ENCODE assay signal across 11 cellular contexts in the genomic region with DNA sequence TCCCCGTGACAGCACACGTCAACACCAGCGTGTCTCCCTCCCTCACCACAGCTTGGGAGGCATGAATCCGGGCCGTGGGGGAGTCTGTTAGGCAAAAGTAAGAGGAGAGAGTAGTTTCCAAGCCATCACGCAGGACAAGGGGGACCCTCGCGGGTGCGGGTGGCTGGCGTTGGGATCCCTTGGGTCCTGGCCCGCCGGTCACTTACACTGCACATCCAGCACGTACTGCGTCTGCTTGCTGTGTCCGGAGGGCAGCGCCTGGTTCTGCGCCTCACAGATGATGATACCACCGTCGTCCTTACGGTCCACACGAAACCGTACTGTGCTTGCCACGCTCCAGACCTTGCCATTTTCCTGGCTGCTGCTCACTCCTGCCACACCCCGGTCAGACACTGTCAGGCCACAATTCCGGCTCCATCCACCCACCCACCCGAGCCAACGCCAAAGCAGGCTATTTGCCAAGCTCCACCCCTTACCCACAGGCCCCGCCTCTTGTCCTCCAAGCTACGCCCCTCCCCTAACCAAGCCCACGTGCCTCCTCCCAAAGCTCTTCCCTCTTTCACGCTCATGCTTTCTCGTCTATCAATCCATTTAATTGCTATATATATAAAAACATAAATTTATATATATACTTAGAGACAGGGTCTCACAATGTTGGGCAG. TPM values are rescaled to one million over a fixed set of nuclear protein-coding genes. Genes with fewer than 3 reads are reported as not detected.
DNase-seq lines count a peak whose midpoint lies in the region; ATAC-seq and TF ChIP-seq lines count a peak whose summit lies in the region.
"Had no signal": no experiment of that assay in that cellular context is flagged by ENCODE, and none has a peak within 500 bp of the region (broad histone marks: within the 10 kb centered on the region; RNA-seq: fewer than 3 reads in every experiment).

No MANE protein-coding gene starts in this region.

- no peaks in the 10 kb centered on the region for H3K79me2 ChIP-seq in H9 (ENCODE audit: insufficient read depth, low read length)

- H3K14ac ChIP-seq in H9 (ENCODE audit: insufficient read depth, low read length) = no peak overlapping the region

- H2BK15ac ChIP-seq in H9 (ENCODE audit: low read depth, low read length) = no peak overlapping the region

- H3K9me3 Mint-ChIP-seq in H9 = no peaks in the 10 kb centered on the region
- H3K9me3 Mint-ChIP-seq: type B pancreatic cell had no signal

- no peak overlapping the region for H2BK20ac ChIP-seq in H9 (ENCODE audit: low read depth, low read length, poor library complexity, severe bottlenecking)

- H3K4me2 ChIP-seq in H9 (ENCODE audit: insufficient read depth, insufficient read length, low read length) = no peak overlapping the region

- no peaks in the 10 kb centered on the region for H3K79me1 ChIP-seq in H9 (ENCODE audit: insufficient read depth, low read depth, low read length, poor library complexity, severe bottlenecking)

- no peaks in the 10 kb centered on the region for H4K20me1 ChIP-seq in H9 (ENCODE audit: control insufficient read depth, insufficient read depth, insufficient read length)

- no peak overlapping the region for H2AFZ ChIP-seq in H9 (ENCODE audit: low read length)

- H3K23ac ChIP-seq in H9 (ENCODE audit: insufficient read length, low read depth, low read length) = no peak overlapping the region

- H3K27ac ChIP-seq in H9 (ENCODE audit: insufficient read length, low read depth, low read length) (no peak overlapping the region), gastrocnemius medialis (no peak overlapping the region)

- no peak overlapping the region for H4K91ac ChIP-seq in H9 (ENCODE audit: insufficient read length, low read depth, low read length)

- H3K36me3 Mint-ChIP-seq in H9 (ENCODE audit: insufficient read depth in 1 of 3, low read depth in 3 of 3) = peaks cover 10 to 31% (median 11%) of the 10 kb centered on the region in 3 experiments; a peak in 5 of 7 replicates

- H3K4me3 ChIP-seq in gastrocnemius medialis = no peak overlapping the region

- H3K27me3 ChIP-seq in H9 (ENCODE audit: insufficient read depth, low read length) = no peaks in the 10 kb centered on the region
- H3K27me3 ChIP-seq in gastrocnemius medialis = no peaks in the 10 kb centered on the region

- no peak overlapping the region for H2AK5ac ChIP-seq in H9 (ENCODE audit: insufficient read length, low read length)

- H3K36me3 ChIP-seq in gastrocnemius medialis = no peaks in the 10 kb centered on the region

- DNase-seq in Ammon's horn (ENCODE audit: low spot score) (peak; percentile 27), H9 (peak; percentile 81), dermis microvascular lymphatic vessel endothelial cell (ENCODE audit: low read depth in 2 of 2) (peak; percentile 22 to 50), gastrocnemius medialis (no peak)
- DNase-seq: activated CD8-positive, alpha-beta memory T cell treated with anti-CD3 and anti-CD28 coated beads, Interleukin-2, amount 50 U/mL, for 4 hours; HCEC 1CT; NCI-H2081; Right ventricle myocardium superior had no signal

- no peak overlapping the region for H4K8ac ChIP-seq in H9 (replicated peaks; ENCODE audit: insufficient read length, low read depth, low read length)

- TF ChIP-seq POLR2A in gastrocnemius medialis (IDR thresholded peaks at IDR 0.05) = no peak

- no peak overlapping the region for H2BK120ac ChIP-seq in H9 (ENCODE audit: low read depth, low read length, poor library complexity, severe bottlenecking)

- in situ Hi-C loops in gastrocnemius medialis (cut with MboI; ENCODE audit: low sequenced_read_pairs in 4 of 4) = no loop called here

- no peak overlapping the region for H3T11ph ChIP-seq in H9 (ENCODE audit: low read length)

- no peak overlapping the region for H3K18ac ChIP-seq in H9 (ENCODE audit: insufficient read length, low read depth, low read length)

- no peak overlapping the region for H2BK12ac ChIP-seq in H9 (ENCODE audit: insufficient read length, low read depth, low read length)

- peak overlapping the region in 1 of 3 experiments; percentile 79; a peak in 1 of 7 replicates for H3K27ac Mint-ChIP-seq in H9
- H3K27ac Mint-ChIP-seq: type B pancreatic cell had no signal

- H3K27me3 Mint-ChIP-seq in H9 (ENCODE audit: low read depth) = peaks cover 26% of the 10 kb centered on the region
- H3K27me3 Mint-ChIP-seq: type B pancreatic cell had no signal

- H3K56ac ChIP-seq in H9 (ENCODE audit: insufficient read length, low read depth, low read length) = no peak overlapping the region

- H3K4me1 ChIP-seq in H9 (ENCODE audit: insufficient read depth, low read length) = no peaks in the 10 kb centered on the region; the same call in 1 of the 2 replicates
- H3K4me1 ChIP-seq in gastrocnemius medialis = no peaks in the 10 kb centered on the region

- no peaks in the 10 kb centered on the region for H3K9me3 ChIP-seq in H9 (ENCODE audit: control insufficient read depth, low read depth, low read length)
- H3K9me3 ChIP-seq in gastrocnemius medialis = no peaks in the 10 kb centered on the region

- no CpG with 5 or more reads among the region's 32 CpGs for WGBS in H9 (ENCODE audit: extremely low coverage, insufficient read length, low lambda C conversion rate)

- H4K5ac ChIP-seq in H9 (ENCODE audit: insufficient read length, low read depth, low read length) = no peak overlapping the region

- ATAC-seq in HG03196 (IDR thresholded peaks at IDR 0.05; ENCODE audit: unreplicated experiment) (no peak), GM18873 (IDR thresholded peaks at IDR 0.05; ENCODE audit: low FRiP score, unreplicated experiment) (no peak), gastrocnemius medialis (no peak)

- no peak overlapping the region for H3K9ac ChIP-seq in H9 (ENCODE audit: extremely low read depth, insufficient read length, low read length)

- intact Hi-C loops in gastrocnemius medialis (cut with DNase I; ENCODE audit: low total_unique reads) = no loop called here

- no peak overlapping the region for H3K4ac ChIP-seq in H9 (ENCODE audit: low read depth, low read length)

- peaks cover 14 to 27% of the 10 kb centered on the region in 2 experiments for H3K4me1 Mint-ChIP-seq in H9

- H2BK5ac ChIP-seq in H9 (ENCODE audit: insufficient read length, low read length) = no peak overlapping the region

- H3K4me3 Mint-ChIP-seq in H9 = no peak overlapping the region
- H3K4me3 Mint-ChIP-seq: type B pancreatic cell had no signal

- H3K23me2 ChIP-seq in H9 (ENCODE audit: insufficient read length, low read depth, low read length, poor library complexity, severe bottlenecking) = no peaks in the 10 kb centered on the region

- TF ChIP-seq CTCF in H9 (conservative IDR thresholded peaks at IDR 0.05) = no peak; the same call in 2 of the 3 replicates
- TF ChIP-seq CTCF in gastrocnemius medialis (IDR thresholded peaks at IDR 0.05 in 4 of 5, conservative IDR thresholded peaks at IDR 0.05 in 1 of 5) = no peak

RNA-seq across cellular contexts. Expression of a gene that starts 6.6 kb away (rescaled TPM):
- total RNA-seq in H9 (2021) = 30.3 and 31.3 TPM in 2 replicates
- 55.1 and 60.6 TPM in 2 replicates for total RNA-seq in dermis microvascular lymphatic vessel endothelial cell
- 10 to 100 TPM; 15.4 to 26.7 (median 20.0) TPM for total RNA-seq in gastrocnemius medialis

RNA-seq across cellular contexts. Expression of a gene that starts 13.6 kb away (rescaled TPM):
- total RNA-seq in H9 (2021) (10.2 and 12.5 TPM in 2 replicates), dermis microvascular lymphatic vessel endothelial cell (9.2 and 22.9 TPM in 2 replicates), gastrocnemius medialis (1 to 10 TPM; 2.6 to 4.5 (median 4.2) TPM)

RNA-seq across cellular contexts. Expression of a gene that starts 14.2 kb away (rescaled TPM):
- 0.44 and 0.70 TPM in 2 replicates for total RNA-seq in H9 (2021)
- total RNA-seq in dermis microvascular lymphatic vessel endothelial cell = under 0.01 TPM in 1 of 2 replicates, not detected in the other
- under 1 TPM in 3 of 4 donors, not detected in 1; 0.09 to 0.49 (median 0.25) TPM for total RNA-seq in gastrocnemius medialis

RNA-seq across cellular contexts. Expression of a gene that starts 29.7 kb away (rescaled TPM):
- 16.3 and 19.7 TPM in 2 replicates for total RNA-seq in H9 (2021)
- total RNA-seq in dermis microvascular lymphatic vessel endothelial cell = 6.7 and 9.0 TPM in 2 replicates
- 10 to 100 TPM in 2 of 4 donors, 1 to 10 TPM in 2; 6.9 to 19.8 (median 11.6) TPM for total RNA-seq in gastrocnemius medialis

RNA-seq across cellular contexts. Expression of a gene that starts 30.1 kb away (rescaled TPM):
- total RNA-seq in H9 (2021) (24.1 and 25.4 TPM in 2 replicates), dermis microvascular lymphatic vessel endothelial cell (18.5 and 28.3 TPM in 2 replicates), gastrocnemius medialis (10 to 100 TPM; 20.2 to 25.8 (median 23.6) TPM)

Comparison
In these comparisons a context has a peak if more than half of its experiments do, and no peak if none do; other contexts are left out.
1. DNase-seq: peak in Ammon's horn (single experiment), H9 (single experiment) and dermis microvascular lymphatic vessel endothelial cell (2 of 2); none in gastrocnemius medialis (0 of 2).